In genomic region chr4:52200339-52200725, GRCh38 we compare ENCODE assay signal across 1 cellular context.
TF ChIP-seq lines count a peak whose summit lies in the region.

No MANE protein-coding gene starts in this region.

TF ChIP-seq in K562, 482 proteins besides CTCF, POLR2A, EP300 and RAD21 (continued from another document):
- no peak for TF ChIP-seq EWSR1 (IDR thresholded peaks at IDR 0.05; ENCODE audit: borderline replicate concordance, low read depth, partially characterized antibody)
- no peak for TF ChIP-seq ZNF146 (CRISPR knock-in tag; IDR thresholded peaks at IDR 0.05; ENCODE audit: unreplicated experiment)
- TF ChIP-seq CBFB (CRISPR knock-in tag; IDR thresholded peaks at IDR 0.05), result no peak
- TF ChIP-seq ZNF592 (IDR thresholded peaks at IDR 0.05), result no peak
- TF ChIP-seq KAT7 (CRISPR knock-in tag; IDR thresholded peaks at IDR 0.05; ENCODE audit: borderline replicate concordance), result no peak
- TF ChIP-seq HDAC2 (IDR thresholded peaks at IDR 0.05), result no peak
